ENCODE assay signal across 1 cellular context in genomic region chr17:8212312-8213180, GRCh38.
TF ChIP-seq lines count a peak whose summit lies in the region.

No MANE protein-coding gene starts in this region.

TF ChIP-seq in HepG2, 621 proteins besides CTCF, POLR2A, EP300 and RAD21 (continued from another document and continues in another):
- TF ChIP-seq ZNF784 (CRISPR knock-in tag; IDR thresholded peaks at IDR 0.05; ENCODE audit: borderline replicate concordance) (no peak), PRDM4 (CRISPR knock-in tag; IDR thresholded peaks at IDR 0.05; ENCODE audit: borderline replicate concordance) (no peak), ZSCAN12 (CRISPR knock-in tag; IDR thresholded peaks at IDR 0.05) (no peak), ZNF335 (CRISPR knock-in tag; IDR thresholded peaks at IDR 0.05) (0 out of 2 replicates have a peak, but pooled peaks have one; percentile 40), MAFG (CRISPR knock-in tag; IDR thresholded peaks at IDR 0.05) (no peak), SOX6 (IDR thresholded peaks at IDR 0.05) (no peak), SOX6 (CRISPR knock-in tag; IDR thresholded peaks at IDR 0.05) (peak; percentile 85), ZSCAN25 (CRISPR knock-in tag; IDR thresholded peaks at IDR 0.05) (no peak), SIN3B (IDR thresholded peaks at IDR 0.05; ENCODE audit: low read length) (no peak), ZNF772 (CRISPR knock-in tag; IDR thresholded peaks at IDR 0.05) (0 out of 2 replicates have a peak, but pooled peaks have one; percentile 34), ARHGAP35 (CRISPR knock-in tag; IDR thresholded peaks at IDR 0.05; ENCODE audit: borderline replicate concordance) (no peak), KLF12 (CRISPR knock-in tag; IDR thresholded peaks at IDR 0.05; ENCODE audit: borderline replicate concordance) (no peak), NR0B2 (CRISPR knock-in tag; IDR thresholded peaks at IDR 0.05) (no peak), PBX3 (CRISPR knock-in tag; IDR thresholded peaks at IDR 0.05; ENCODE audit: borderline replicate concordance) (no peak), HHEX (CRISPR knock-in tag; IDR thresholded peaks at IDR 0.05) (peak; percentile 5; the same call in 1 of the 2 replicates), ZFP37 (CRISPR knock-in tag; IDR thresholded peaks at IDR 0.05; ENCODE audit: borderline replicate concordance) (no peak), ZBTB3 (CRISPR knock-in tag; IDR thresholded peaks at IDR 0.05; ENCODE audit: borderline replicate concordance, low read depth) (no peak), KLF11 (CRISPR knock-in tag; IDR thresholded peaks at IDR 0.05) (no peak), YY1 (IDR thresholded peaks at IDR 0.05; ENCODE audit: insufficient read depth, insufficient replicate concordance, low read depth, low read length) (peak; percentile 52), ZNF20 (CRISPR knock-in tag; IDR thresholded peaks at IDR 0.05) (no peak), SOX13 (IDR thresholded peaks at IDR 0.05) (no peak), SOX13 (CRISPR knock-in tag; conservative IDR thresholded peaks at IDR 0.05 in 1 of 2, IDR thresholded peaks at IDR 0.05 in 1 of 2) (peak in 1 of 2 experiments; percentile 65; a peak in 1 of 4 replicates), ZNF354B (CRISPR knock-in tag; IDR thresholded peaks at IDR 0.05) (no peak), TBX2 (CRISPR knock-in tag; IDR thresholded peaks at IDR 0.05; ENCODE audit: borderline replicate concordance) (peak; percentile 86), ZNF432 (CRISPR knock-in tag; IDR thresholded peaks at IDR 0.05; ENCODE audit: borderline replicate concordance) (no peak), HINFP (CRISPR knock-in tag; IDR thresholded peaks at IDR 0.05; ENCODE audit: low read depth) (no peak), ZNF543 (CRISPR knock-in tag; IDR thresholded peaks at IDR 0.05) (no peak), HDAC1 (CRISPR knock-in tag; IDR thresholded peaks at IDR 0.05) (peak; percentile 56), SIN3A (IDR thresholded peaks at IDR 0.05; ENCODE audit: borderline replicate concordance, low read depth, low read length) (0 out of 2 replicates have a peak, but pooled peaks have one; percentile 43), GFI1 (CRISPR knock-in tag; IDR thresholded peaks at IDR 0.05; ENCODE audit: borderline replicate concordance) (peak; percentile 45; the same call in 1 of the 2 replicates), HNRNPH1 (optimal IDR thresholded peaks at IDR 0.05; ENCODE audit: low read depth, low read length) (no peak), ZNF235 (CRISPR knock-in tag; IDR thresholded peaks at IDR 0.05; ENCODE audit: borderline replicate concordance) (no peak), ZNF383 (CRISPR knock-in tag; IDR thresholded peaks at IDR 0.05; ENCODE audit: borderline replicate concordance) (no peak)
- TF ChIP-seq, protein P1, sequence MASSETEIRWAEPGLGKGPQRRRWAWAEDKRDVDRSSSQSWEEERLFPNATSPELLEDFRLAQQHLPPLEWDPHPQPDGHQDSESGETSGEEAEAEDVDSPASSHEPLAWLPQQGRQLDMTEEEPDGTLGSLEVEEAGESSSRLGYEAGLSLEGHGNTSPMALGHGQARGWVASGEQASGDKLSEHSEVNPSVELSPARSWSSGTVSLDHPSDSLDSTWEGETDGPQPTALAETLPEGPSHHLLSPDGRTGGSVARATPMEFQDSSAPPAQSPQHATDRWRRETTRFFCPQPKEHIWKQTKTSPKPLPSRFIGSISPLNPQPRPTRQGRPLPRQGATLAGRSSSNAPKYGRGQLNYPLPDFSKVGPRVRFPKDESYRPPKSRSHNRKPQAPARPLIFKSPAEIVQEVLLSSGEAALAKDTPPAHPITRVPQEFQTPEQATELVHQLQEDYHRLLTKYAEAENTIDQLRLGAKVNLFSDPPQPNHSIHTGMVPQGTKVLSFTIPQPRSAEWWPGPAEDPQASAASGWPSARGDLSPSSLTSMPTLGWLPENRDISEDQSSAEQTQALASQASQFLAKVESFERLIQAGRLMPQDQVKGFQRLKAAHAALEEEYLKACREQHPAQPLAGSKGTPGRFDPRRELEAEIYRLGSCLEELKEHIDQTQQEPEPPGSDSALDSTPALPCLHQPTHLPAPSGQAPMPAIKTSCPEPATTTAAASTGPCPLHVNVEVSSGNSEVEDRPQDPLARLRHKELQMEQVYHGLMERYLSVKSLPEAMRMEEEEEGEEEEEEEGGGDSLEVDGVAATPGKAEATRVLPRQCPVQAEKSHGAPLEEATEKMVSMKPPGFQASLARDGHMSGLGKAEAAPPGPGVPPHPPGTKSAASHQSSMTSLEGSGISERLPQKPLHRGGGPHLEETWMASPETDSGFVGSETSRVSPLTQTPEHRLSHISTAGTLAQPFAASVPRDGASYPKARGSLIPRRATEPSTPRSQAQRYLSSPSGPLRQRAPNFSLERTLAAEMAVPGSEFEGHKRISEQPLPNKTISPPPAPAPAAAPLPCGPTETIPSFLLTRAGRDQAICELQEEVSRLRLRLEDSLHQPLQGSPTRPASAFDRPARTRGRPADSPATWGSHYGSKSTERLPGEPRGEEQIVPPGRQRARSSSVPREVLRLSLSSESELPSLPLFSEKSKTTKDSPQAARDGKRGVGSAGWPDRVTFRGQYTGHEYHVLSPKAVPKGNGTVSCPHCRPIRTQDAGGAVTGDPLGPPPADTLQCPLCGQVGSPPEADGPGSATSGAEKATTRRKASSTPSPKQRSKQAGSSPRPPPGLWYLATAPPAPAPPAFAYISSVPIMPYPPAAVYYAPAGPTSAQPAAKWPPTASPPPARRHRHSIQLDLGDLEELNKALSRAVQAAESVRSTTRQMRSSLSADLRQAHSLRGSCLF (CRISPR knock-in tag; IDR thresholded peaks at IDR 0.05; ENCODE audit: borderline replicate concordance), result no peak
- TF ChIP-seq, protein P2, sequence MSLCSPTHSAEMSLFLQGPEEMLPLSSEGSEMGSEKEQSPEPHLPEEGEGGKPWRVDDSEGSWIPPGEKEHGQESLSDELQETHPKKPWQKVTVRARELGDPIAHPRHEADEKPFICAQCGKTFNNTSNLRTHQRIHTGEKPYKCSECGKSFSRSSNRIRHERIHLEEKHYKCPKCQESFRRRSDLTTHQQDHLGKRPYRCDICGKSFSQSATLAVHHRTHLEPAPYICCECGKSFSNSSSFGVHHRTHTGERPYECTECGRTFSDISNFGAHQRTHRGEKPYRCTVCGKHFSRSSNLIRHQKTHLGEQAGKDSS (CRISPR knock-in tag; IDR thresholded peaks at IDR 0.05; ENCODE audit: borderline replicate concordance, low read depth), result peak; percentile 77; the same call in 1 of the 2 replicates
- TF ChIP-seq, protein P3, sequence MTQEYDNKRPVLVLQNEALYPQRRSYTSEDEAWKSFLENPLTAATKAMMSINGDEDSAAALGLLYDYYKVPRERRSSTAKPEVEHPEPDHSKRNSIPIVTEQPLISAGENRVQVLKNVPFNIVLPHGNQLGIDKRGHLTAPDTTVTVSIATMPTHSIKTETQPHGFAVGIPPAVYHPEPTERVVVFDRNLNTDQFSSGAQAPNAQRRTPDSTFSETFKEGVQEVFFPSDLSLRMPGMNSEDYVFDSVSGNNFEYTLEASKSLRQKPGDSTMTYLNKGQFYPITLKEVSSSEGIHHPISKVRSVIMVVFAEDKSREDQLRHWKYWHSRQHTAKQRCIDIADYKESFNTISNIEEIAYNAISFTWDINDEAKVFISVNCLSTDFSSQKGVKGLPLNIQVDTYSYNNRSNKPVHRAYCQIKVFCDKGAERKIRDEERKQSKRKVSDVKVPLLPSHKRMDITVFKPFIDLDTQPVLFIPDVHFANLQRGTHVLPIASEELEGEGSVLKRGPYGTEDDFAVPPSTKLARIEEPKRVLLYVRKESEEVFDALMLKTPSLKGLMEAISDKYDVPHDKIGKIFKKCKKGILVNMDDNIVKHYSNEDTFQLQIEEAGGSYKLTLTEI (CRISPR knock-in tag; conservative IDR thresholded peaks at IDR 0.05), result no peak
- TF ChIP-seq, protein P4, sequence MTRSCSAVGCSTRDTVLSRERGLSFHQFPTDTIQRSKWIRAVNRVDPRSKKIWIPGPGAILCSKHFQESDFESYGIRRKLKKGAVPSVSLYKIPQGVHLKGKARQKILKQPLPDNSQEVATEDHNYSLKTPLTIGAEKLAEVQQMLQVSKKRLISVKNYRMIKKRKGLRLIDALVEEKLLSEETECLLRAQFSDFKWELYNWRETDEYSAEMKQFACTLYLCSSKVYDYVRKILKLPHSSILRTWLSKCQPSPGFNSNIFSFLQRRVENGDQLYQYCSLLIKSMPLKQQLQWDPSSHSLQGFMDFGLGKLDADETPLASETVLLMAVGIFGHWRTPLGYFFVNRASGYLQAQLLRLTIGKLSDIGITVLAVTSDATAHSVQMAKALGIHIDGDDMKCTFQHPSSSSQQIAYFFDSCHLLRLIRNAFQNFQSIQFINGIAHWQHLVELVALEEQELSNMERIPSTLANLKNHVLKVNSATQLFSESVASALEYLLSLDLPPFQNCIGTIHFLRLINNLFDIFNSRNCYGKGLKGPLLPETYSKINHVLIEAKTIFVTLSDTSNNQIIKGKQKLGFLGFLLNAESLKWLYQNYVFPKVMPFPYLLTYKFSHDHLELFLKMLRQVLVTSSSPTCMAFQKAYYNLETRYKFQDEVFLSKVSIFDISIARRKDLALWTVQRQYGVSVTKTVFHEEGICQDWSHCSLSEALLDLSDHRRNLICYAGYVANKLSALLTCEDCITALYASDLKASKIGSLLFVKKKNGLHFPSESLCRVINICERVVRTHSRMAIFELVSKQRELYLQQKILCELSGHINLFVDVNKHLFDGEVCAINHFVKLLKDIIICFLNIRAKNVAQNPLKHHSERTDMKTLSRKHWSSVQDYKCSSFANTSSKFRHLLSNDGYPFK (CRISPR knock-in tag; IDR thresholded peaks at IDR 0.05; ENCODE audit: borderline replicate concordance), result peak; percentile 69; the same call in 1 of the 2 replicates
- TF ChIP-seq, protein P5, sequence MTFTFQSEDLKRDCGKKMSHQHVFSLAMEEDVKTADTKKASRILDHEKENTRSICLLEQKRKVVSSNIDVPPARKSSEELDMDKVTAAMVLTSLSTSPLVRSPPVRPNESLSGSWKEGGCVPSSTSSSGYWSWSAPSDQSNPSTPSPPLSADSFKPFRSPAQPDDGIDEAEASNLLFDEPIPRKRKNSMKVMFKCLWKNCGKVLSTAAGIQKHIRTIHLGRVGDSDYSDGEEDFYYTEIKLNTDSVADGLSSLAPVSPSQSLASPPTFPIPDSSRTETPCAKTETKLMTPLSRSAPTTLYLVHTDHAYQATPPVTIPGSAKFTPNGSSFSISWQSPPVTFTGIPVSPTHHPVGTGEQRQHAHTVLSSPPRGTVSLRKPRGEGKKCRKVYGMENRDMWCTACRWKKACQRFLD (CRISPR knock-in tag; IDR thresholded peaks at IDR 0.05; ENCODE audit: borderline replicate concordance), result no peak
